ENCODE assay signal across 17 cellular contexts in the genomic region with DNA sequence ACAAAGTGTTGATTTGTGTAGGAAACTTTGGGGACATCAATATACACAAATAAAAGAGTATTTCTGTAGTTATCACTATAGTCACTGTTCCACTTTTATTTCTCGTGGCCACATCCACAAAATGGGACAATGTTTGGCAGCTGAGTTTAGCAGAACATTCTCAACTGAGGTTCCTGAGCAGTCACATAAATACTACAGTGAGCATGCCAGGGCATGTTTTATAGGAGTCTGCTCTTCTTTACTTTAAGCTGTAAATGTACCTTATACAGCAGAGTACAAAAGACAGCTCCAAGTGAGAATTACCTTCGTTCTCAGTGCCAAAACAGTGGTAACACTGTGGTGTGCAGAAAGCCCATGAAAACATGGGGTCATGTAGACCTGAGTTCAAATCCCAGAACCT. TPM values are rescaled to one million over a fixed set of nuclear protein-coding genes. Genes with fewer than 3 reads are reported as not detected.
DNase-seq lines count a peak whose midpoint lies in the region; ATAC-seq and TF ChIP-seq lines count a peak whose summit lies in the region.
"Had no signal": no experiment of that assay in that cellular context is flagged by ENCODE, and none has a peak within 500 bp of the region (broad histone marks: within the 10 kb centered on the region; RNA-seq: fewer than 3 reads in every experiment).

No MANE protein-coding gene starts in this region.

- no peak for TF ChIP-seq CTCF in RWPE2 (IDR thresholded peaks at IDR 0.05; ENCODE audit: poor library complexity, severe bottlenecking)
- no peak for TF ChIP-seq CTCF in sigmoid colon (IDR thresholded peaks at IDR 0.05)

- H3K27ac ChIP-seq in RWPE2 (ENCODE audit: poor library complexity, severe bottlenecking) (peak overlapping the region; percentile 37), sigmoid colon (peak overlapping the region in 3 of 4 donors; percentile 10 to 51 (median 51))
- H3K27ac ChIP-seq: brain microvascular endothelial cell, HL-60 had no signal

- peaks cover 34% of the 10 kb centered on the region for H3K4me1 ChIP-seq in RWPE2 (ENCODE audit: insufficient read depth, poor library complexity, severe bottlenecking)
- peaks cover 0 to 37% (median 30%) of the 10 kb centered on the region in 4 donors for H3K4me1 ChIP-seq in sigmoid colon

- peaks cover 55% of the 10 kb centered on the region for H3K36me3 Mint-ChIP-seq in activated naive CD4-positive, alpha-beta T cell treated with anti-CD3 and anti-CD28 coated beads, Interleukin-2, amount 10 ng/mL, durations not matched to agents 7 days and 5 days
- H3K36me3 Mint-ChIP-seq in activated naive CD4-positive, alpha-beta T cell treated with anti-CD3 and anti-CD28 coated beads, Interleukin-2, amount 50 U/mL, for 72 hours = peaks cover 51 to 63% of the 10 kb centered on the region in 2 donors

- H3K27me3 ChIP-seq in RWPE2 (ENCODE audit: insufficient read depth, poor library complexity, severe bottlenecking) (no peaks in the 10 kb centered on the region), sigmoid colon (no peaks in the 10 kb centered on the region)
- H3K27me3 ChIP-seq: brain microvascular endothelial cell had no signal

- no peaks in the 10 kb centered on the region for H3K9me3 ChIP-seq in RWPE2 (ENCODE audit: severe bottlenecking)
- no peaks in the 10 kb centered on the region for H3K9me3 ChIP-seq in sigmoid colon

- no peaks in the 10 kb centered on the region for H3K27me3 Mint-ChIP-seq in activated naive CD4-positive, alpha-beta T cell treated with anti-CD3 and anti-CD28 coated beads, Interleukin-2, amount 10 ng/mL, durations not matched to agents 7 days and 5 days
- H3K27me3 Mint-ChIP-seq: natural killer cell treated with Interleukin-12 subunit alpha and Interleukin-12 subunit beta and Interleukin-15 and Interleukin-18, amount 100 ng/mL, for 72 hours had no signal

- H3K36me3 ChIP-seq in RWPE2 (ENCODE audit: low read depth) (peaks cover 72% of the 10 kb centered on the region), sigmoid colon (peaks cover 0 to 21% (median 13%) of the 10 kb centered on the region in 4 donors)

- no peak overlapping the region for H3K4me3 Mint-ChIP-seq in activated naive CD4-positive, alpha-beta T cell treated with anti-CD3 and anti-CD28 coated beads, Interleukin-2, amount 10 ng/mL, durations not matched to agents 7 days and 5 days
- H3K4me3 Mint-ChIP-seq: natural killer cell treated with Interleukin-12 subunit alpha and Interleukin-12 subunit beta and Interleukin-15 and Interleukin-18, amount 100 ng/mL, for 72 hours had no signal

- H3K27ac Mint-ChIP-seq in activated naive CD4-positive, alpha-beta T cell treated with anti-CD3 and anti-CD28 coated beads, Interleukin-2, amount 10 ng/mL, durations not matched to agents 7 days and 5 days = peak overlapping the region; percentile 73
- peak overlapping the region in 1 of 2 donors; percentile 72 for H3K27ac Mint-ChIP-seq in activated naive CD4-positive, alpha-beta T cell treated with anti-CD3 and anti-CD28 coated beads, Interleukin-2, amount 50 U/mL, for 72 hours
- H3K27ac Mint-ChIP-seq: natural killer cell treated with Interleukin-12 subunit alpha and Interleukin-12 subunit beta and Interleukin-15 and Interleukin-18, amount 100 ng/mL, for 72 hours had no signal

- no peak for ATAC-seq in activated naive CD4-positive, alpha-beta T cell treated with anti-CD3 and anti-CD28 coated beads, Interleukin-2, amount 50 U/mL, for 72 hours
- ATAC-seq in RWPE2 (ENCODE audit: low read depth) (peak; percentile 54), esophagus mucosa (peak; percentile 54)
- ATAC-seq: left ventricle myocardium superior; natural killer cell treated with Interleukin-12 subunit alpha and Interleukin-12 subunit beta and Interleukin-15 and Interleukin-18, amount 100 ng/mL, for 72 hours had no signal

- H3K9me3 Mint-ChIP-seq in activated naive CD4-positive, alpha-beta T cell treated with anti-CD3 and anti-CD28 coated beads, Interleukin-2, amount 10 ng/mL, durations not matched to agents 7 days and 5 days = no peaks in the 10 kb centered on the region
- no peaks in the 10 kb centered on the region for H3K9me3 Mint-ChIP-seq in activated naive CD4-positive, alpha-beta T cell treated with anti-CD3 and anti-CD28 coated beads, Interleukin-2, amount 50 U/mL, for 72 hours
- H3K9me3 Mint-ChIP-seq: natural killer cell treated with Interleukin-12 subunit alpha and Interleukin-12 subunit beta and Interleukin-15 and Interleukin-18, amount 100 ng/mL, for 72 hours had no signal

- H3K4me3 ChIP-seq in RWPE2 (ENCODE audit: severe bottlenecking) (no peak overlapping the region), sigmoid colon (no peak overlapping the region)

- CTCF ChIA-PET in activated naive CD4-positive, alpha-beta T cell treated with anti-CD3 and anti-CD28 coated beads, Interleukin-2, amount 10 ng/mL, durations not matched to agents 7 days and 5 days (lab: Charles Lee) = interaction anchor here (1.2 kb wide), 1 partner anchor 22 kb away, joined by 3 read pairs; no protein-coding TSS in a partner anchor

- H3K4me1 Mint-ChIP-seq in activated naive CD4-positive, alpha-beta T cell treated with anti-CD3 and anti-CD28 coated beads, Interleukin-2, amount 10 ng/mL, durations not matched to agents 7 days and 5 days = peaks cover 50% of the 10 kb centered on the region

- intact Hi-C loops in sigmoid colon (cut with DNase I) (no loop called here), cardiac septum (cut with DNase I) (no loop called here)

- no peak for TF ChIP-seq POLR2A in sigmoid colon (IDR thresholded peaks at IDR 0.05)

- TF ChIP-seq EP300 in sigmoid colon (IDR thresholded peaks at IDR 0.05) = peak in 3 of 4 donors; percentile 61 to 90 (median 73)

- WGBS in sigmoid colon, 2 donors = 36 to 66% methylated on average over 2 of the region's 2 CpGs

- DNase-seq in activated naive CD4-positive, alpha-beta T cell treated with anti-CD3 and anti-CD28 coated beads, Interleukin-2, amount 10 ng/mL, durations not matched to agents 7 days and 5 days = no peak
- no peak for DNase-seq in activated naive CD4-positive, alpha-beta T cell treated with anti-CD3 and anti-CD28 coated beads, Interleukin-2, amount 50 U/mL, for 72 hours (ENCODE audit: low spot score in 2 of 2)
- DNase-seq in RWPE2 (ENCODE audit: low spot score) = no peak
- no peak for DNase-seq in sigmoid colon
- DNase-seq in stimulated activated CD4-positive, alpha-beta T cell treated with anti-CD3 and anti-CD28 coated beads, Interleukin-1b, Interleukin-23, amount 100 ng/mL, for 48 hours = no peak
- no peak for DNase-seq in cardiac septum (ENCODE audit: low spot score)
- no peak for DNase-seq in activated CD4-positive, alpha-beta T cell treated with anti-CD3 and anti-CD28 coated beads for 48 hours
- DNase-seq: AML-193, brain microvascular endothelial cell, foreskin fibroblast, left ventricle myocardium superior, NCI-H1694, OCI-M1, retina had no signal

RNA-seq across cellular contexts. Expression of a gene that starts 5.0 kb away (rescaled TPM):
- total RNA-seq in activated naive CD4-positive, alpha-beta T cell treated with anti-CD3 and anti-CD28 coated beads, Interleukin-2, amount 50 U/mL, for 72 hours = 10 to 100 TPM; 29.0 to 95.7 TPM
- total RNA-seq in esophagus mucosa (30.6 TPM), sigmoid colon (100 to 1,000 TPM in 1 of 4 donors, 10 to 100 TPM in 3; 36.1 to 115 (median 62.7) TPM), cardiac septum (6.7 TPM)
- polyA plus RNA-seq in sigmoid colon = 10 to 100 TPM; 19.0 to 23.4 (median 21.2) TPM

Comparison
In these comparisons a context has a peak if more than half of its experiments do, and no peak if none do; other contexts are left out.
1. ATAC-seq: peak in RWPE2 (single experiment) and esophagus mucosa (single experiment); none in activated naive CD4-positive, alpha-beta T cell treated with anti-CD3 and anti-CD28 coated beads, Interleukin-2, amount 50 U/mL, for 72 hours (0 of 2).